Comparison of ENCODE assay signal across 8 cellular contexts in genomic region chr1:75785320-75785963, GRCh38. TPM values are rescaled to one million over a fixed set of nuclear protein-coding genes. Genes with fewer than 3 reads are reported as not detected.
DNase-seq lines count a peak whose midpoint lies in the region; ATAC-seq and TF ChIP-seq lines count a peak whose summit lies in the region.

No MANE protein-coding gene starts in this region.

- H3K4me2 ChIP-seq in OCI-LY3 (ENCODE audit: low read length), result peak overlapping the region; percentile 77

- H3K27ac ChIP-seq in HEK293 (ENCODE audit: extremely low read depth, low read depth, low read length) (peak overlapping the region; percentile 39; the same call in 1 of the 2 replicates), OCI-LY3 (ENCODE audit: low read length) (peak overlapping the region; percentile 98)

- POLR2A ChIA-PET in HEK293 (lab: Yijun Ruan, JAX), result interaction anchor here (0.6 to 1.7 kb wide), 11 partner anchors 8 to 57 kb away, joined by 3 to 10 read pairs (median 4); no protein-coding TSS in a partner anchor

- H3K9me3 ChIP-seq in HEK293 (ENCODE audit: control insufficient read depth, insufficient read depth, low read depth, low read length) (no peaks in the 10 kb centered on the region), OCI-LY3 (ENCODE audit: insufficient read depth, low read length) (no peaks in the 10 kb centered on the region)

- peaks cover 40% of the 10 kb centered on the region for H3K4me1 Mint-ChIP-seq in osteocyte (ENCODE audit: unreplicated experiment)

- peak overlapping the region; percentile 79 for H3K4me3 ChIP-seq in HEK293 (ENCODE audit: low read depth, low read length)
- H3K4me3 ChIP-seq in OCI-LY3 (ENCODE audit: low read length), result peak overlapping the region; percentile 92

- H3K36me3 ChIP-seq in HEK293 (ENCODE audit: control insufficient read depth in 2 of 2, insufficient read depth in 1 of 2, low read length in 2 of 2) (peaks cover 10 to 36% of the 10 kb centered on the region in 2 experiments; a peak in 2 of 3 replicates), OCI-LY3 (replicated peaks; ENCODE audit: low read depth, low read length) (peaks cover 37% of the 10 kb centered on the region)

- peaks cover 52% of the 10 kb centered on the region for H3K79me2 ChIP-seq in OCI-LY3 (ENCODE audit: low read length)

- DNase-seq in osteocyte (ENCODE audit: extremely low spot score, unreplicated experiment) (no peak), CD1c-positive myeloid dendritic cell (ENCODE audit: extremely low spot score) (no peak), Ammon's horn (ENCODE audit: low spot score) (no peak), GM10266 (ENCODE audit: extremely low spot score) (no peak)

- H3K27me3 Mint-ChIP-seq in osteocyte (ENCODE audit: unreplicated experiment), result peaks cover 3% of the 10 kb centered on the region

- CTCF ChIA-PET in HEK293 (lab: Yijun Ruan, JAX), result no interaction called here

- no peaks in the 10 kb centered on the region for H3K27me3 ChIP-seq in OCI-LY3 (ENCODE audit: low read depth, low read length)

- TF ChIP-seq CTCF in HEK293 (tag by site-specific recombination; IDR thresholded peaks at IDR 0.05) (no peak), OCI-LY3 (IDR thresholded peaks at IDR 0.05; ENCODE audit: low read depth, low read length) (no peak), osteocyte (IDR thresholded peaks at IDR 0.05) (no peak), GM10266 (IDR thresholded peaks at IDR 0.05; ENCODE audit: control insufficient read depth, insufficient read depth, low read depth, missing control alignments) (no peak)

- H3K4me3 Mint-ChIP-seq in osteocyte (ENCODE audit: unreplicated experiment), result peak overlapping the region; percentile 98

- ATAC-seq in GM18499 (IDR thresholded peaks at IDR 0.05; ENCODE audit: insufficient read depth, unreplicated experiment) (peak; percentile 16), esophagus mucosa (peak; percentile 2)

- peaks cover 17% of the 10 kb centered on the region for H3K36me3 Mint-ChIP-seq in osteocyte (ENCODE audit: unreplicated experiment)

- peak overlapping the region; percentile 13; the same call in 1 of the 2 replicates for H2AFZ ChIP-seq in OCI-LY3 (ENCODE audit: low read depth, low read length)

- peak overlapping the region; percentile 99 for H3K9ac ChIP-seq in OCI-LY3 (ENCODE audit: low read length)

- peak overlapping the region; percentile 95 for H3K27ac Mint-ChIP-seq in osteocyte (ENCODE audit: unreplicated experiment)

- H3K4me1 ChIP-seq in HEK293 (ENCODE audit: control insufficient read depth, insufficient read depth, low read length), result no peaks in the 10 kb centered on the region
- peaks cover 20% of the 10 kb centered on the region for H3K4me1 ChIP-seq in OCI-LY3 (ENCODE audit: low read length)

- H3K9me3 Mint-ChIP-seq in osteocyte (ENCODE audit: unreplicated experiment), result no peaks in the 10 kb centered on the region

- H4K20me1 ChIP-seq in OCI-LY3 (ENCODE audit: insufficient read depth, low read length), result peaks cover 35% of the 10 kb centered on the region

TF ChIP-seq in HEK293, 187 proteins besides CTCF, POLR2A, EP300 and RAD21:
- no peak for TF ChIP-seq ZNF114 (tag by site-specific recombination; IDR thresholded peaks at IDR 0.05)
- TF ChIP-seq ZNF624 (tag by site-specific recombination; IDR thresholded peaks at IDR 0.05), result no peak
- 0 out of 2 replicates have a peak, but pooled peaks have one; percentile 8 for TF ChIP-seq ZNF76 (tag by site-specific recombination; IDR thresholded peaks at IDR 0.05; ENCODE audit: borderline replicate concordance, low read depth)
- no peak for TF ChIP-seq PRDM2 (tag by site-specific recombination; IDR thresholded peaks at IDR 0.05; ENCODE audit: borderline replicate concordance)
- TF ChIP-seq ZSCAN23 (tag by site-specific recombination; IDR thresholded peaks at IDR 0.05), result no peak
- peak; percentile 14; the same call in 1 of the 2 replicates for TF ChIP-seq PRDM10 (tag by site-specific recombination; IDR thresholded peaks at IDR 0.05)
- no peak for TF ChIP-seq ZEB2 (tag by site-specific recombination; IDR thresholded peaks at IDR 0.05)
- TF ChIP-seq ZBTB17 (tag by site-specific recombination; IDR thresholded peaks at IDR 0.05), result peak; percentile 85
- no peak for TF ChIP-seq HOXC10 (CRISPR knock-in tag; IDR thresholded peaks at IDR 0.05)
- TF ChIP-seq ZNF324 (tag by site-specific recombination; IDR thresholded peaks at IDR 0.05), result no peak
- TF ChIP-seq ZNF580 (tag by site-specific recombination; IDR thresholded peaks at IDR 0.05), result no peak
- no peak for TF ChIP-seq ZNF571 (tag by site-specific recombination; IDR thresholded peaks at IDR 0.05)
TF ChIP-seq in HEK293: peak in this region for 3.

RNA-seq across cellular contexts. Expression of gene RABGGTB, which starts 0.6 kb away (rescaled TPM):
- total RNA-seq in esophagus mucosa (38.8 TPM), osteocyte (59.9 and 62.5 TPM in 2 replicates)

RNA-seq across cellular contexts. Expression of gene MSH4, which starts 11.2 kb away (rescaled TPM):
- 0.36 TPM for total RNA-seq in esophagus mucosa
- total RNA-seq in osteocyte, result 0.62 and 0.68 TPM in 2 replicates
